21 cellular contexts compared by ENCODE assay signal in the genomic region with DNA sequence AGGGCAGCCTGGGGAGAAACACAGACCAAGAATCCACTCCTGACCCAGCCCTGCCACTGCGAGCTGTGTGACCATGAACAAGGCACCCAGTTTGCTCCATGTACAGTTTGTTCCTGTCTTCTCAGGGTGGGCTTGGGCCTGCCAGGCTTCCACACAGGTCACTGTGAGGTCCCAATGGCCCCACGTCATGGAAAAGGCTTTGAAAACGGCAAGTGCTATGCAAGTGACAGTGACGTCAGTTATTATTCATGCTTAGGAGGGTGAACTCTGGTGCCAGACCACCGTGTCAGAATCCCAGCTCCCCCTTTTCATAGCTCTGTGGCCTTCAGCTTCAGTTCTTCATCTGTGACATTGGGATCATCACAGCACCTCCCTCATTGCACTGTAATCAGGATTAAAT.
A peak's percentile ranks its signal among the peaks of the same experiment; 100 is the strongest.
DNase-seq lines count a peak whose midpoint lies in the region; ATAC-seq and TF ChIP-seq lines count a peak whose summit lies in the region.
"Had no signal": no experiment of that assay in that cellular context is flagged by ENCODE, and none has a peak within 500 bp of the region (broad histone marks: within the 10 kb centered on the region; RNA-seq: fewer than 3 reads in every experiment).

No MANE protein-coding gene starts in this region.

- H3K4me1 ChIP-seq in heart left ventricle (peaks cover 69 to 100% (median 100%) of the 10 kb centered on the region in 12 donors), muscle layer of duodenum (ENCODE audit: control insufficient read depth in 1 of 2, insufficient read depth in 2 of 2, low read length in 2 of 2) (peaks cover 30 to 96% of the 10 kb centered on the region in 2 donors), thoracic aorta (ENCODE audit: control insufficient read depth in 1 of 2, low read depth in 2 of 2) (peaks cover 94 to 100% of the 10 kb centered on the region in 2 donors)

- no peak for TF ChIP-seq CTCF in heart left ventricle (IDR thresholded peaks at IDR 0.05)
- no peak for TF ChIP-seq CTCF in thoracic aorta (IDR thresholded peaks at IDR 0.05)

- H3K9me3 ChIP-seq in heart left ventricle (no peaks in the 10 kb centered on the region), muscle layer of duodenum (ENCODE audit: control insufficient read depth in 1 of 2, low read length in 2 of 2) (no peaks in the 10 kb centered on the region), thoracic aorta (no peaks in the 10 kb centered on the region)
- H3K9me3 ChIP-seq: body of pancreas, neutrophil had no signal

- H3K27ac ChIP-seq in adipose tissue (ENCODE audit: low read depth, low read length): peak overlapping the region; percentile 32
- H3K27ac ChIP-seq in heart left ventricle: peak overlapping the region; percentile 78 to 99 (median 94)
- peak overlapping the region; percentile 72 for H3K27ac ChIP-seq in muscle layer of duodenum (ENCODE audit: low read length)
- peak overlapping the region; percentile 99 to 100 for H3K27ac ChIP-seq in thoracic aorta
- H3K27ac ChIP-seq: epithelial cell of prostate, neutrophil had no signal

- ATAC-seq in heart left ventricle (peak; percentile 33 to 65 (median 54)), thoracic aorta (ENCODE audit: insufficient number of reproducible peaks, low FRiP score, low read depth) (no peak), HG03139 (IDR thresholded peaks at IDR 0.05; ENCODE audit: unreplicated experiment) (no peak), GM18520 (IDR thresholded peaks at IDR 0.05; ENCODE audit: unreplicated experiment) (no peak)
- ATAC-seq: body of pancreas; CD8-positive, alpha-beta T cell; HCT116; Panc1 had no signal

- 74 to 78% (median 77%) methylated on average over 5 of the region's 5 CpGs for WGBS in adipose tissue, 3 donors
- 27 to 55% (median 41%) methylated on average over 5 of the region's 5 CpGs for WGBS in heart left ventricle, 4 donors

- H3K4me3 ChIP-seq in heart left ventricle (no peak overlapping the region), muscle layer of duodenum (ENCODE audit: low read depth in 1 of 2, low read length in 2 of 2) (no peak overlapping the region), thoracic aorta (no peak overlapping the region)
- H3K4me3 ChIP-seq: body of pancreas had no signal

- peaks cover 0 to 56% (median 28%) of the 10 kb centered on the region in 9 donors for H3K36me3 ChIP-seq in heart left ventricle
- peaks cover 15 to 16% of the 10 kb centered on the region in 2 donors for H3K36me3 ChIP-seq in muscle layer of duodenum (ENCODE audit: control insufficient read depth in 1 of 2, insufficient read depth in 2 of 2, low read length in 2 of 2)
- H3K36me3 ChIP-seq in thoracic aorta: peaks cover 47% of the 10 kb centered on the region
- H3K36me3 ChIP-seq: neutrophil had no signal

- no peak for TF ChIP-seq POLR2A in heart left ventricle (IDR thresholded peaks at IDR 0.05)

- peak in 3 of 5 donors; percentile 32 to 92 (median 60) for DNase-seq in heart left ventricle
- no peak for DNase-seq in thoracic aorta (ENCODE audit: low spot score)
- no peak for DNase-seq in SKM-1 (lab: John Stamatoyannopoulos, UW; ENCODE audit: unreplicated experiment)
- no peak for DNase-seq in NCI-H2029 treated with DMSO at 0.1 percent for 48 hours (lab: John Stamatoyannopoulos, UW)
- DNase-seq: activated CD4-positive, alpha-beta T cell treated with anti-CD3 and anti-CD28 coated beads, Interleukin-2, amount 10 ng/mL, durations not matched to agents 7 days and 5 days; body of pancreas; CD8-positive, alpha-beta T cell; dermis blood vessel endothelial cell; DMS79 treated with DMSO at 0.1 percent for 48 hours; immature natural killer cell; NCI-H1436; NCI-H82; small intestine had no signal

- H3K27me3 ChIP-seq in heart left ventricle (no peaks in the 10 kb centered on the region), muscle layer of duodenum (ENCODE audit: low read depth, low read length) (no peaks in the 10 kb centered on the region), thoracic aorta (replicated peaks; ENCODE audit: insufficient read depth) (no peaks in the 10 kb centered on the region)
- H3K27me3 ChIP-seq: body of pancreas had no signal

- intact Hi-C loops in heart left ventricle (cut with DNase I): no loop called here

Comparison
In these comparisons a context has a peak if more than half of its experiments do, and no peak if none do; other contexts are left out.
1. H3K27ac ChIP-seq: peak in every context shown above with its lines; median percentile 100 in thoracic aorta; 94 in heart left ventricle; 72 in muscle layer of duodenum; 32 in adipose tissue.
2. ATAC-seq: peak in heart left ventricle (4 of 4); none in thoracic aorta (single experiment), HG03139 (single experiment) and GM18520 (single experiment).
3. DNase-seq: peak in heart left ventricle (3 of 5); none in thoracic aorta (single experiment), SKM-1 (single experiment) and NCI-H2029 treated with DMSO at 0.1 percent for 48 hours (single experiment).